Comparison of ENCODE assay signal across 12 cellular contexts in the genomic region with DNA sequence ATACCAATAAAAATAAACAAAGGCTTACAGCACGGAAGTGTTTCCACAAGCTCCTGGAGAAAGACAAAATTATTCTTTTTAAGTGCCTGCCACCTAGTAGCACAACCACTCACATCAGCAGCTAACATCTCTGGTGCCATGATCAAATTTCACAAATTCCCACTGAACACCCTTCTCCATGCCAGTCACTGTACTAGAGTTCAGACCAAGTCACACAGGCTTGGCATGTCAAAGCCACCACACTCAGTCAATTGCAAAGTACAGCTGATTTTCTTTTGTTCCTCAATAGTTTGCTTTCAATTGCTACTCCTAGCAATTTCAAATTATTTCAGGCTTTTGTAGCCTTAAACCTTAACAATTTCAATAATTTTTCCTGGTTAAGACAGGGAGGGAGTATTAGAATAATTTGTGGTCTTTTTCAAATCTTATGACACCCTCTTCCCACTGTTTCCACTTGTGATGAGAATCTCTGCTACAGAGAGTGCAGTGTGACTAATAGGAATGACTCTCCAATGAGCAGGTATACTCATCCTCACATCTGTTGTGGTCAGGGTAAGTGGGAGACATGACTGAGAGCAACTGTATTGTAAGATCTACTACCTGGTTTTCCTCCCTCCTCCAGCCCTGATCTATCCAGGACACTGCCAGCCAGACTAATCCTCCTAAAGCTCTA. TPM values are rescaled to one million over a fixed set of nuclear protein-coding genes. Genes with fewer than 3 reads are reported as not detected.
A peak's percentile ranks its signal among the peaks of the same experiment; 100 is the strongest.
DNase-seq lines count a peak whose midpoint lies in the region; ATAC-seq lines count a peak whose summit lies in the region.
"Had no signal": no experiment of that assay in that cellular context is flagged by ENCODE, and none has a peak within 500 bp of the region (broad histone marks: within the 10 kb centered on the region; RNA-seq: fewer than 3 reads in every experiment).

No MANE protein-coding gene starts in this region.

- no peak overlapping the region for H2BK120ac ChIP-seq in mesenchymal stem cell (ENCODE audit: low read depth, low read length)

- no peak overlapping the region for H3K23ac ChIP-seq in mesenchymal stem cell (ENCODE audit: low read length in 2 of 2)

- DNase-seq in CD8-positive, alpha-beta memory T cell, result no peak
- no peak for DNase-seq in activated CD8-positive, alpha-beta T cell treated with anti-CD3 and anti-CD28 coated beads, Interleukin-2, amount 10 ng/mL, durations not matched to agents 7 days and 5 days
- DNase-seq in mesenchymal stem cell (peak; percentile 77), OCI-M1 (lab: John Stamatoyannopoulos, UW) (no peak), NCI-H187 treated with DMSO at 0.1 percent for 48 hours (lab: John Stamatoyannopoulos, UW) (no peak), COLO668 (lab: John Stamatoyannopoulos, UW; ENCODE audit: unreplicated experiment) (no peak)
- DNase-seq: immature natural killer cell, NCI-H1417, T1000 had no signal

- no peaks in the 10 kb centered on the region for H3K27me3 Mint-ChIP-seq in CD8-positive, alpha-beta memory T cell
- no peaks in the 10 kb centered on the region for H3K27me3 Mint-ChIP-seq in activated CD8-positive, alpha-beta T cell treated with anti-CD3 and anti-CD28 coated beads, Interleukin-2, amount 10 ng/mL, durations not matched to agents 7 days and 5 days (ENCODE audit: low read depth)
- H3K27me3 Mint-ChIP-seq: central memory CD8-positive, alpha-beta T cell had no signal

- H3K4me2 ChIP-seq in mesenchymal stem cell (ENCODE audit: low read length, poor library complexity, severe bottlenecking), result peak overlapping the region; percentile 50

- H2AFZ ChIP-seq in mesenchymal stem cell (ENCODE audit: low read depth, low read length), result no peak overlapping the region

- H3K9me3 ChIP-seq in CD8-positive, alpha-beta memory T cell (ENCODE audit: low read length), result no peaks in the 10 kb centered on the region
- no peaks in the 10 kb centered on the region for H3K9me3 ChIP-seq in mesenchymal stem cell (ENCODE audit: control insufficient read depth, low read length)

- H2BK5ac ChIP-seq in mesenchymal stem cell (ENCODE audit: low read depth, low read length, poor library complexity, severe bottlenecking), result peak overlapping the region; percentile 57

- peaks cover 13% of the 10 kb centered on the region for H3K79me1 ChIP-seq in mesenchymal stem cell (replicated peaks; ENCODE audit: low read length, poor library complexity, severe bottlenecking)

- peak overlapping the region; percentile 8 to 21 for H3K18ac ChIP-seq in mesenchymal stem cell (ENCODE audit: low read depth in 1 of 2, low read length in 2 of 2)

- no peaks in the 10 kb centered on the region for H3K27me3 ChIP-seq in CD8-positive, alpha-beta memory T cell (ENCODE audit: insufficient read depth, low read length, poor library complexity, severe bottlenecking)
- no peaks in the 10 kb centered on the region for H3K27me3 ChIP-seq in mesenchymal stem cell (ENCODE audit: control insufficient read depth in 1 of 2, insufficient read depth in 1 of 2, low read length in 2 of 2)

- H3K36me3 ChIP-seq in CD8-positive, alpha-beta memory T cell (ENCODE audit: insufficient read depth, low read length), result peaks cover 30% of the 10 kb centered on the region
- H3K36me3 ChIP-seq in mesenchymal stem cell (ENCODE audit: control insufficient read depth in 1 of 2, insufficient read depth in 2 of 2, low read depth in 1 of 2, low read length in 2 of 2), result peaks cover 8 to 66% of the 10 kb centered on the region in 2 experiments

- H3K4me3 Mint-ChIP-seq in CD8-positive, alpha-beta memory T cell, result no peak overlapping the region
- H3K4me3 Mint-ChIP-seq in activated CD8-positive, alpha-beta T cell treated with anti-CD3 and anti-CD28 coated beads, Interleukin-2, amount 10 ng/mL, durations not matched to agents 7 days and 5 days, result no peak overlapping the region
- H3K4me3 Mint-ChIP-seq: central memory CD8-positive, alpha-beta T cell; immature natural killer cell had no signal

- no peak overlapping the region for H3K14ac ChIP-seq in mesenchymal stem cell (ENCODE audit: low read length in 2 of 2)

- peaks cover 4 to 28% (median 4%) of the 10 kb centered on the region in 3 donors for H3K4me1 Mint-ChIP-seq in CD8-positive, alpha-beta memory T cell
- peaks cover 20% of the 10 kb centered on the region for H3K4me1 Mint-ChIP-seq in activated CD8-positive, alpha-beta T cell treated with anti-CD3 and anti-CD28 coated beads, Interleukin-2, amount 10 ng/mL, durations not matched to agents 7 days and 5 days (ENCODE audit: low read depth)

- H2BK15ac ChIP-seq in mesenchymal stem cell (ENCODE audit: low read depth, poor library complexity, severe bottlenecking), result no peak overlapping the region

- H3K27ac Mint-ChIP-seq in CD8-positive, alpha-beta memory T cell, result peak overlapping the region in 7 of 8 donors; percentile 31 to 70 (median 52)
- H3K27ac Mint-ChIP-seq in activated CD8-positive, alpha-beta T cell treated with anti-CD3 and anti-CD28 coated beads, Interleukin-2, amount 10 ng/mL, durations not matched to agents 7 days and 5 days, result peak overlapping the region; percentile 23

- no peaks in the 10 kb centered on the region for H3K9me3 Mint-ChIP-seq in CD8-positive, alpha-beta memory T cell
- H3K9me3 Mint-ChIP-seq in activated CD8-positive, alpha-beta T cell treated with anti-CD3 and anti-CD28 coated beads, Interleukin-2, amount 10 ng/mL, durations not matched to agents 7 days and 5 days (ENCODE audit: insufficient read depth), result no peaks in the 10 kb centered on the region
- H3K9me3 Mint-ChIP-seq: central memory CD8-positive, alpha-beta T cell; immature natural killer cell had no signal

- CTCF ChIA-PET in CD8-positive, alpha-beta memory T cell (lab: Charles Lee), result interaction anchor here (1.1 to 1.6 kb wide), 3 partner anchors 154 to 824 kb away, joined by 3 to 6 read pairs (median 4); no protein-coding TSS in a partner anchor
- CTCF ChIA-PET in activated CD8-positive, alpha-beta T cell treated with anti-CD3 and anti-CD28 coated beads, Interleukin-2, amount 10 ng/mL, durations not matched to agents 7 days and 5 days (lab: Charles Lee), result interaction anchor here (0.9 to 1.9 kb wide), 3 partner anchors 147 to 467 kb away, joined by 3 to 7 read pairs (median 5); no protein-coding TSS in a partner anchor

- no peak overlapping the region for H3K27ac ChIP-seq in CD8-positive, alpha-beta memory T cell (ENCODE audit: low read depth, low read length)
- peak overlapping the region; percentile 83 for H3K27ac ChIP-seq in mesenchymal stem cell (ENCODE audit: low read length, poor library complexity, severe bottlenecking)

- no peaks in the 10 kb centered on the region for H3K4me1 ChIP-seq in CD8-positive, alpha-beta memory T cell (ENCODE audit: insufficient read depth, low read length)
- H3K4me1 ChIP-seq in mesenchymal stem cell (ENCODE audit: control insufficient read depth, insufficient read depth, low read depth, low read length), result peaks cover 2% of the 10 kb centered on the region

- ATAC-seq in HG02610 (IDR thresholded peaks at IDR 0.05; ENCODE audit: unreplicated experiment) (peak; percentile 86), GM21423 (IDR thresholded peaks at IDR 0.05; ENCODE audit: unreplicated experiment) (no peak)
- no peak for ATAC-seq in activated CD8-positive, alpha-beta T cell treated with anti-CD3 and anti-CD28 coated beads, Interleukin-2, amount 10 ng/mL, durations not matched to agents 7 days and 5 days

- no peak overlapping the region for H2BK12ac ChIP-seq in mesenchymal stem cell (ENCODE audit: low read length in 2 of 2)

- H2AK5ac ChIP-seq in mesenchymal stem cell (ENCODE audit: low read length, severe bottlenecking), result no peak overlapping the region

- POLR2A ChIA-PET in CD8-positive, alpha-beta memory T cell (lab: Charles Lee), result interaction anchor here (0.6 kb wide), 1 partner anchor 11 kb away, joined by 3 read pairs; no protein-coding TSS in a partner anchor
- POLR2A ChIA-PET in activated CD8-positive, alpha-beta T cell treated with anti-CD3 and anti-CD28 coated beads, Interleukin-2, amount 10 ng/mL, durations not matched to agents 7 days and 5 days (lab: Charles Lee), result interaction anchor here (0.9 kb wide), 1 partner anchor 11 kb away, joined by 5 read pairs; no protein-coding TSS in a partner anchor

- H3K4ac ChIP-seq in mesenchymal stem cell (ENCODE audit: low read depth in 1 of 2, low read length in 2 of 2), result no peak overlapping the region

- H3K36me3 Mint-ChIP-seq in CD8-positive, alpha-beta memory T cell, result peaks cover 0 to 73% (median 21%) of the 10 kb centered on the region in 3 donors
- peaks cover 63% of the 10 kb centered on the region for H3K36me3 Mint-ChIP-seq in activated CD8-positive, alpha-beta T cell treated with anti-CD3 and anti-CD28 coated beads, Interleukin-2, amount 10 ng/mL, durations not matched to agents 7 days and 5 days (ENCODE audit: low read depth)

- 43% methylated on average over 1 of the region's 1 CpG for WGBS in mesenchymal stem cell

- H4K91ac ChIP-seq in mesenchymal stem cell (ENCODE audit: low read length), result peak overlapping the region; percentile 39

- H3K9ac ChIP-seq in mesenchymal stem cell (ENCODE audit: low read length), result peak overlapping the region; percentile 33

- no peak overlapping the region for H3K4me3 ChIP-seq in CD8-positive, alpha-beta memory T cell (ENCODE audit: low read length)
- H3K4me3 ChIP-seq in mesenchymal stem cell (ENCODE audit: insufficient read depth in 1 of 2, low read depth in 1 of 2, low read length in 2 of 2), result no peak overlapping the region

- no peak overlapping the region for H4K8ac ChIP-seq in mesenchymal stem cell (ENCODE audit: low read length)

RNA-seq across cellular contexts. Expression of a gene that starts 46.2 kb away (rescaled TPM):
- total RNA-seq in CD8-positive, alpha-beta memory T cell, result 10 to 100 TPM; 80.0 to 85.0 TPM
- 12.9 TPM for polyA plus RNA-seq in CD8-positive, alpha-beta memory T cell
- 100 to 1,000 TPM; 140 to 143 TPM for total RNA-seq in activated CD8-positive, alpha-beta T cell treated with anti-CD3 and anti-CD28 coated beads, Interleukin-2, amount 10 ng/mL, durations not matched to agents 7 days and 5 days
- 50.9 TPM for polyA plus RNA-seq in mesenchymal stem cell (2013, experiment 1 of 2)
- 50.6 TPM for polyA plus RNA-seq in mesenchymal stem cell (2013, experiment 2 of 2)
